In genomic region chr16:27430923-27431484, GRCh38 we compare ENCODE assay signal across 1 cellular context.
TF ChIP-seq lines count a peak whose summit lies in the region.

No MANE protein-coding gene starts in this region.

TF ChIP-seq in GM12878, 131 proteins besides CTCF, POLR2A, EP300 and RAD21 (continued from another document):
- TF ChIP-seq ZBTB40 (IDR thresholded peaks at IDR 0.05; ENCODE audit: borderline replicate concordance) (no peak), NFYA (IDR thresholded peaks at IDR 0.05; ENCODE audit: borderline replicate concordance, low read depth, low read length) (no peak), SRF (IDR thresholded peaks at IDR 0.05; ENCODE audit: low read depth in 2 of 2, low read length in 2 of 2) (no peak), YY1 (IDR thresholded peaks at IDR 0.05; ENCODE audit: low read depth, low read length) (no peak; the same call in 1 of the 2 replicates), RELA (IDR thresholded peaks at IDR 0.05; ENCODE audit: borderline replicate concordance, partially characterized antibody) (peak; percentile 21), TAF1 (IDR thresholded peaks at IDR 0.05; ENCODE audit: borderline replicate concordance, low read depth, low read length) (no peak)
- TF ChIP-seq, protein P1, sequence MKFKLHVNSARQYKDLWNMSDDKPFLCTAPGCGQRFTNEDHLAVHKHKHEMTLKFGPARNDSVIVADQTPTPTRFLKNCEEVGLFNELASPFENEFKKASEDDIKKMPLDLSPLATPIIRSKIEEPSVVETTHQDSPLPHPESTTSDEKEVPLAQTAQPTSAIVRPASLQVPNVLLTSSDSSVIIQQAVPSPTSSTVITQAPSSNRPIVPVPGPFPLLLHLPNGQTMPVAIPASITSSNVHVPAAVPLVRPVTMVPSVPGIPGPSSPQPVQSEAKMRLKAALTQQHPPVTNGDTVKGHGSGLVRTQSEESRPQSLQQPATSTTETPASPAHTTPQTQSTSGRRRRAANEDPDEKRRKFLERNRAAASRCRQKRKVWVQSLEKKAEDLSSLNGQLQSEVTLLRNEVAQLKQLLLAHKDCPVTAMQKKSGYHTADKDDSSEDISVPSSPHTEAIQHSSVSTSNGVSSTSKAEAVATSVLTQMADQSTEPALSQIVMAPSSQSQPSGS (IDR thresholded peaks at IDR 0.05; ENCODE audit: low read length): peak; percentile 31; the same call in 1 of the 2 replicates
